Comparison of ENCODE assay signal across 1 cellular context in genomic region chr19:45876411-45877197, GRCh38.
A peak's percentile ranks its signal among the peaks of the same experiment; 100 is the strongest.
TF ChIP-seq lines count a peak whose summit lies in the region.

No MANE protein-coding gene starts in this region.

TF ChIP-seq in HepG2, 621 proteins besides CTCF, POLR2A, EP300 and RAD21 (continued from another document and continues in another):
- TF ChIP-seq ZNF142 (CRISPR knock-in tag; IDR thresholded peaks at IDR 0.05) (no peak), PRDM15 (CRISPR knock-in tag; IDR thresholded peaks at IDR 0.05) (no peak), ZNF572 (CRISPR knock-in tag; IDR thresholded peaks at IDR 0.05) (no peak), ATRX (CRISPR knock-in tag; IDR thresholded peaks at IDR 0.05; ENCODE audit: borderline replicate concordance) (no peak), ZNF672 (CRISPR knock-in tag; IDR thresholded peaks at IDR 0.05) (no peak), MAFK (conservative IDR thresholded peaks at IDR 0.05 in 1 of 2, IDR thresholded peaks at IDR 0.05 in 1 of 2; ENCODE audit: low read length in 2 of 2) (no peak), HMGXB3 (CRISPR knock-in tag; IDR thresholded peaks at IDR 0.05; ENCODE audit: borderline replicate concordance) (no peak), SIX1 (CRISPR knock-in tag; IDR thresholded peaks at IDR 0.05; ENCODE audit: borderline replicate concordance) (no peak), ZNF281 (CRISPR knock-in tag; IDR thresholded peaks at IDR 0.05; ENCODE audit: borderline replicate concordance) (peak; percentile 72; the same call in 1 of the 2 replicates), RBFOX2 (IDR thresholded peaks at IDR 0.05; ENCODE audit: low read depth, low read length) (peak; percentile 84), ERF (CRISPR knock-in tag; IDR thresholded peaks at IDR 0.05) (peak; percentile 34; the same call in 1 of the 2 replicates), ZNF446 (CRISPR knock-in tag; IDR thresholded peaks at IDR 0.05) (no peak), IRF2 (CRISPR knock-in tag; IDR thresholded peaks at IDR 0.05) (no peak), RARA (CRISPR knock-in tag; IDR thresholded peaks at IDR 0.05) (peak; percentile 56), ZFP37 (CRISPR knock-in tag; IDR thresholded peaks at IDR 0.05; ENCODE audit: borderline replicate concordance) (no peak), ZKSCAN1 (IDR thresholded peaks at IDR 0.05; ENCODE audit: low read length) (no peak), TP53 (CRISPR knock-in tag; conservative IDR thresholded peaks at IDR 0.05) (no peak), GPN1 (CRISPR knock-in tag; IDR thresholded peaks at IDR 0.05; ENCODE audit: borderline replicate concordance) (no peak), ZNF724P (CRISPR knock-in tag; IDR thresholded peaks at IDR 0.05; ENCODE audit: borderline replicate concordance) (no peak), KDM5A (IDR thresholded peaks at IDR 0.05; ENCODE audit: borderline replicate concordance, low read length) (no peak; the same call in 1 of the 2 replicates), SMAD3 (CRISPR knock-in tag; IDR thresholded peaks at IDR 0.05) (no peak), AHR (CRISPR knock-in tag; IDR thresholded peaks at IDR 0.05) (0 out of 2 replicates have a peak, but pooled peaks have one; percentile 14), ZNF225 (CRISPR knock-in tag; IDR thresholded peaks at IDR 0.05) (no peak), ZFP41 (CRISPR knock-in tag; IDR thresholded peaks at IDR 0.05; ENCODE audit: borderline replicate concordance) (no peak), RBM22 (optimal IDR thresholded peaks at IDR 0.05; ENCODE audit: low read length) (no peak), ZNF776 (CRISPR knock-in tag; IDR thresholded peaks at IDR 0.05) (no peak; the same call in 1 of the 2 replicates), ZBTB38 (CRISPR knock-in tag; IDR thresholded peaks at IDR 0.05) (no peak), ZNF460 (CRISPR knock-in tag; IDR thresholded peaks at IDR 0.05; ENCODE audit: borderline replicate concordance) (no peak), ZNF687 (CRISPR knock-in tag; IDR thresholded peaks at IDR 0.05) (peak; percentile 94), CENPT (CRISPR knock-in tag; IDR thresholded peaks at IDR 0.05; ENCODE audit: low read depth) (no peak), DNMT3B (CRISPR knock-in tag; conservative IDR thresholded peaks at IDR 0.05) (no peak; the same call in 1 of the 2 replicates), MTA3 (CRISPR knock-in tag; IDR thresholded peaks at IDR 0.05) (no peak), ZNF792 (CRISPR knock-in tag; IDR thresholded peaks at IDR 0.05) (0 out of 2 replicates have a peak, but pooled peaks have one; percentile 48), ZMAT3 (CRISPR knock-in tag; conservative IDR thresholded peaks at IDR 0.05) (0 out of 2 replicates have a peak, but pooled peaks have one; percentile 20), PLRG1 (conservative IDR thresholded peaks at IDR 0.05) (no peak), XBP1 (CRISPR knock-in tag; IDR thresholded peaks at IDR 0.05) (no peak), HOXD1 (CRISPR knock-in tag; IDR thresholded peaks at IDR 0.05) (no peak), NR2F2 (IDR thresholded peaks at IDR 0.05; ENCODE audit: borderline replicate concordance, low read depth) (no peak; the same call in 1 of the 2 replicates), KDM4B (CRISPR knock-in tag; IDR thresholded peaks at IDR 0.05) (peak; percentile 69; the same call in 1 of the 2 replicates), IRF9 (CRISPR knock-in tag; IDR thresholded peaks at IDR 0.05; ENCODE audit: borderline replicate concordance) (no peak), FOXM1 (CRISPR knock-in tag; IDR thresholded peaks at IDR 0.05) (no peak), MXI1 (IDR thresholded peaks at IDR 0.05; ENCODE audit: borderline replicate concordance, low read depth, low read length) (peak; percentile 30; the same call in 1 of the 3 replicates)
